8 cellular contexts compared by ENCODE assay signal in the genomic region with DNA sequence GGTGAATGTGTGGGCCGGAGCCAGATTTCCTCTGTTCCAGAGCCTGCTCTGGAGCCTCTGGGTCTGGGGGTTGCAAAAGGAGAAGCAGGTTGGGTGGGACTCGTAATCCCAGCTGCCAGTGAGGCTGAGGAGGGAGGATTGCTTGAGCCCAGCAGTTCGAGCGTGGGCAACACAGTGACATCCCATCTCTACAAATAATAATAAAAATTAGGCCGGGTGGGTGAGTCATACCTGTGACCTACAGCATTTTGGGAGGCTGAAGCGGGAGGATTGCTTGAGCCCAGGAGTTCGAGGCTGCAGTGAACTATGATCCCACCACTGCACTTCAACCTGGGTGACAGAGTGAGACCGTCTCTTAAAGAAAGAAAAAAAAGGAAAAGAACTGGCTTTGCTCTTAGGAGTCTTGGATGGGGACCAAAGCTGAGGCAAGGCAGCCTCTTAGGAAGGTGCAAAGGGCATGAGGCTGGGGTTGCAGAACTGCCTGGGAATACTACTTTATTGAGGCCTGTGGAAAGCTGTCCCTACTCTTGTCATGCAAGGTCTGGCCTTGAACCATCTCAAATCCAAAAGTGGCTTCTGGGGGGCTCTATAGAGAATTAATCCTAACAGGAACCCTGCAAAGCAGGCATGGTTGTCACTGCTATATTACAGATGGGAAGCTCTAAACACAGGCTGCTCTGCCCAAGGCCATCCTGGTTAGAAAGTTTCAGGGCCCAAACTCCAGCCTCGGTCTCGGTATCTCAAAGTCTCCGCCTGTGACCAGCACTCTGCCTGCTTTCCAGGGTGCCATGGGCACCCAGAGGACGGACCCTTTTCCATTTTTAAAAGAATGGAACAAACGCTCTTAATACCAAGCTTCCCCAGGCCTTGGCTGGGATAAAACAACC. TPM values are rescaled to one million over a fixed set of nuclear protein-coding genes. Genes with fewer than 3 reads are reported as not detected.
DNase-seq lines count a peak whose midpoint lies in the region; ATAC-seq and TF ChIP-seq lines count a peak whose summit lies in the region.

No MANE protein-coding gene starts in this region.

- 13% methylated on average over 12 to 13 of the region's 13 CpGs for WGBS in testis, 2 donors

- no peaks in the 10 kb centered on the region for H3K36me3 Mint-ChIP-seq in activated T-cell treated with anti-CD3 and anti-CD28 coated beads, Interleukin-2, amount 50 U/mL, for 4 hours (ENCODE audit: insufficient read depth)

- TF ChIP-seq CTCF in astrocyte of the cerebellum (IDR thresholded peaks at IDR 0.05; ENCODE audit: low read depth, low read length, missing control alignments), result no peak
- no peak for TF ChIP-seq CTCF in testis (IDR thresholded peaks at IDR 0.05)

- peaks cover 25% of the 10 kb centered on the region for H3K4me1 ChIP-seq in testis

- no peaks in the 10 kb centered on the region for H3K9me3 ChIP-seq in testis

- no peaks in the 10 kb centered on the region for H3K9me3 Mint-ChIP-seq in activated T-cell treated with anti-CD3 and anti-CD28 coated beads, Interleukin-2, amount 50 U/mL, for 4 hours

- peaks cover 48% of the 10 kb centered on the region for H3K4me1 Mint-ChIP-seq in activated T-cell treated with anti-CD3 and anti-CD28 coated beads, Interleukin-2, amount 50 U/mL, for 4 hours (ENCODE audit: low read depth)

- H3K27ac ChIP-seq in layer of hippocampus (ENCODE audit: low read depth, low read length) (peak overlapping the region; percentile 64), testis (peak overlapping the region; percentile 92 to 95)

- no peak for TF ChIP-seq POLR2A in testis (IDR thresholded peaks at IDR 0.05)

- no peaks in the 10 kb centered on the region for H3K27me3 Mint-ChIP-seq in activated T-cell treated with anti-CD3 and anti-CD28 coated beads, Interleukin-2, amount 50 U/mL, for 4 hours (ENCODE audit: low read depth)

- in situ Hi-C loops in astrocyte of the cerebellum (cut with HindIII; ENCODE audit: low sequenced_read_pairs), result loop anchor here (5.0 kb wide), 1 partner anchor 109 kb away; a partner anchor contains a TSS

- no peaks in the 10 kb centered on the region for H3K27me3 ChIP-seq in layer of hippocampus (ENCODE audit: control insufficient read depth, insufficient read depth, low read length)
- no peaks in the 10 kb centered on the region for H3K27me3 ChIP-seq in testis

- intact Hi-C loops in testis (cut with DNase I; ENCODE audit: low total_unique reads), result no loop called here

- H3K4me3 ChIP-seq in Jurkat, Clone E6-1 (ENCODE audit: low read length), result peak overlapping the region; percentile 87
- H3K4me3 ChIP-seq in astrocyte of the cerebellum (ENCODE audit: low read depth, low read length), result peak overlapping the region; percentile 85
- H3K4me3 ChIP-seq in testis, result peak overlapping the region; percentile 91

- DNase-seq in activated T-cell treated with anti-CD3 and anti-CD28 coated beads, Interleukin-2, amount 50 U/mL, for 4 hours, result no peak
- DNase-seq in activated T-cell treated with anti-CD3 and anti-CD28 coated beads for 4 hours (no peak), astrocyte of the cerebellum (ENCODE audit: low read depth) (no peak), testis (no peak), AG08396 (ENCODE audit: low spot score) (no peak), SIG-M5 (lab: John Stamatoyannopoulos, UW) (no peak)
- DNase-seq in Jurkat, Clone E6-1 (ENCODE audit: low read depth, low spot score), result no peak

- peak overlapping the region; percentile 87 for H3K4me3 Mint-ChIP-seq in activated T-cell treated with anti-CD3 and anti-CD28 coated beads, Interleukin-2, amount 50 U/mL, for 4 hours

- peak; percentile 6 for ATAC-seq in activated T-cell treated with anti-CD3 and anti-CD28 coated beads, Interleukin-2, amount 50 U/mL, for 4 hours

- no peaks in the 10 kb centered on the region for H3K36me3 ChIP-seq in testis (ENCODE audit: low read depth, missing control alignments)

RNA-seq across cellular contexts. Expression of a gene that starts 0.9 kb away (rescaled TPM):
- 10 to 100 TPM; 39.3 to 45.7 (median 41.0) TPM for total RNA-seq in activated T-cell treated with anti-CD3 and anti-CD28 coated beads, Interleukin-2, amount 50 U/mL, for 4 hours
- 16.8 TPM for polyA plus RNA-seq in Jurkat, Clone E6-1 (2012; ENCODE audit: insufficient read depth, insufficient read length)
- 10 to 100 TPM; 28.8 to 40.5 TPM for total RNA-seq in testis
- polyA plus RNA-seq in testis (ENCODE audit: insufficient read depth, low read depth, low replicate concordance), result 20.8 TPM

RNA-seq across cellular contexts. Expression of a gene that starts 50.7 kb away (rescaled TPM):
- total RNA-seq in activated T-cell treated with anti-CD3 and anti-CD28 coated beads, Interleukin-2, amount 50 U/mL, for 4 hours, result 10 to 100 TPM; 16.2 to 20.1 (median 18.4) TPM
- polyA plus RNA-seq in Jurkat, Clone E6-1 (2012; ENCODE audit: insufficient read depth, insufficient read length), result 23.0 TPM
- total RNA-seq in testis, result 10 to 100 TPM; 13.5 to 26.2 TPM
- polyA plus RNA-seq in testis (ENCODE audit: insufficient read depth, low read depth, low replicate concordance), result 6.3 TPM
